Comparison of ENCODE assay signal across 24 cellular contexts in genomic region chr2:219023045-219023605, GRCh38. TPM values are rescaled to one million over a fixed set of nuclear protein-coding genes. Genes with fewer than 3 reads are reported as not detected.
A peak's percentile ranks its signal among the peaks of the same experiment; 100 is the strongest.
DNase-seq lines count a peak whose midpoint lies in the region; ATAC-seq and TF ChIP-seq lines count a peak whose summit lies in the region.
"Had no signal": no experiment of that assay in that cellular context is flagged by ENCODE, and none has a peak within 500 bp of the region (broad histone marks: within the 10 kb centered on the region; RNA-seq: fewer than 3 reads in every experiment).

No MANE protein-coding gene starts in this region.

- ATAC-seq in T-helper 17 cell (no peak), GM21528 (IDR thresholded peaks at IDR 0.05; ENCODE audit: low FRiP score, unreplicated experiment) (no peak)
- ATAC-seq: HCT116 had no signal

- no peak overlapping the region for H2AFZ ChIP-seq in neuronal stem cell (ENCODE audit: low read length)
- H2AFZ ChIP-seq: GM23248 had no signal

- no peak overlapping the region for H2BK12ac ChIP-seq in neuronal stem cell (ENCODE audit: low read length)

- H3K27me3 ChIP-seq in neuronal stem cell (ENCODE audit: control insufficient read depth in 3 of 3, insufficient read depth in 3 of 3, low read depth in 1 of 3, low read length in 3 of 3) (peaks cover 0 to 77% (median 2%) of the 10 kb centered on the region in 3 experiments), spleen (replicated peaks in 1 of 7) (peaks cover 0 to 41% (median 0%) of the 10 kb centered on the region in 7 donors)

- H2BK120ac ChIP-seq in neuronal stem cell (ENCODE audit: low read depth, low read length) = peak overlapping the region; percentile 19

- H3K79me1 ChIP-seq in neuronal stem cell (ENCODE audit: low read depth, low read length) = no peaks in the 10 kb centered on the region

- H3K36me3 ChIP-seq in neuronal stem cell (replicated peaks in 1 of 2; ENCODE audit: control insufficient read depth in 2 of 2, insufficient read depth in 2 of 2, low read length in 2 of 2) (no peaks in the 10 kb centered on the region), spleen (no peaks in the 10 kb centered on the region)

- no peak overlapping the region for H2BK5ac ChIP-seq in neuronal stem cell (ENCODE audit: low read length)

- H3K4me1 ChIP-seq in neuronal stem cell (ENCODE audit: control insufficient read depth in 2 of 2, insufficient read depth in 1 of 2, low read depth in 1 of 2, low read length in 2 of 2) (peaks cover 4 to 13% of the 10 kb centered on the region in 2 donors), spleen (no peaks in the 10 kb centered on the region)

- no peak overlapping the region for H2BK15ac ChIP-seq in neuronal stem cell (ENCODE audit: low read length)

- H3K36me3 Mint-ChIP-seq in T-helper 17 cell (ENCODE audit: low read depth) (no peaks in the 10 kb centered on the region), endothelial cell (ENCODE audit: low read depth, unreplicated experiment) (no peaks in the 10 kb centered on the region)
- H3K36me3 Mint-ChIP-seq: CD4-positive, alpha-beta memory T cell had no signal

- H3K4me1 Mint-ChIP-seq in T-helper 17 cell = no peaks in the 10 kb centered on the region
- no peaks in the 10 kb centered on the region for H3K4me1 Mint-ChIP-seq in endothelial cell (ENCODE audit: unreplicated experiment)
- H3K4me1 Mint-ChIP-seq: CD4-positive, alpha-beta memory T cell had no signal

- DNase-seq in T-helper 17 cell (no peak), endothelial cell (ENCODE audit: low spot score) (no peak), neuronal stem cell (ENCODE audit: low spot score) (no peak), spleen (peak; percentile 36), AML-193 (lab: John Stamatoyannopoulos, UW) (no peak), cardiac septum (ENCODE audit: low spot score) (no peak), AG20443 (ENCODE audit: low spot score) (no peak)
- DNase-seq: C1 segment of cervical spinal cord; Calu3; CD4-positive, alpha-beta memory T cell; COR-L47; DMS53; DMS79 treated with DMSO at 0.1 percent for 48 hours; GF-D8; GM23248; H9 had no signal

- H3K27ac Mint-ChIP-seq in T-helper 17 cell (no peak overlapping the region), endothelial cell (ENCODE audit: unreplicated experiment) (peak overlapping the region; percentile 7)

- peak overlapping the region; percentile 19 for H3K4me3 Mint-ChIP-seq in T-helper 17 cell
- H3K4me3 Mint-ChIP-seq in endothelial cell (ENCODE audit: unreplicated experiment) = no peak overlapping the region
- H3K4me3 Mint-ChIP-seq: CD4-positive, alpha-beta memory T cell; H9 had no signal

- peak overlapping the region; percentile 54 for H2AK5ac ChIP-seq in neuronal stem cell (ENCODE audit: low read depth, low read length)

- H3K27ac ChIP-seq in neuronal stem cell (replicated peaks; ENCODE audit: low read length) = no peak overlapping the region
- H3K27ac ChIP-seq in spleen = no peak overlapping the region
- H3K27ac ChIP-seq: 22Rv1, GM23248 had no signal

- peak overlapping the region; percentile 65 for H3K9ac ChIP-seq in neuronal stem cell (ENCODE audit: low read depth, low read length, poor library complexity)
- H3K9ac ChIP-seq: GM23248 had no signal

- no peak overlapping the region for H3K4ac ChIP-seq in neuronal stem cell (ENCODE audit: low read length)

- intact Hi-C loops in spleen (cut with DNase I; ENCODE audit: low total_unique reads) = no loop called here
- intact Hi-C loops in cardiac septum (cut with DNase I) = no loop called here

- H3K4me2 ChIP-seq in neuronal stem cell (ENCODE audit: insufficient read depth, low read length, poor library complexity, severe bottlenecking) = no peak overlapping the region

- no peak for TF ChIP-seq CTCF in endothelial cell (IDR thresholded peaks at IDR 0.05; ENCODE audit: unreplicated experiment)
- no peak for TF ChIP-seq CTCF in spleen (IDR thresholded peaks at IDR 0.05 in 8 of 11, conservative IDR thresholded peaks at IDR 0.05 in 3 of 11)

- WGBS in neuronal stem cell (ENCODE audit: extremely low coverage in 2 of 2, insufficient read length in 2 of 2, insufficient replicate concordance in 1 of 2), 2 donors = no CpG with 5 or more reads among the region's 12 CpGs
- 78 to 84% (median 79%) methylated on average over 10 to 12 of the region's 12 CpGs for WGBS in spleen, 5 donors

- no peak for TF ChIP-seq POLR2A in spleen (IDR thresholded peaks at IDR 0.05)

- H4K91ac ChIP-seq in neuronal stem cell (ENCODE audit: low read depth, low read length, poor library complexity) = no peak overlapping the region

- H3K4me3 ChIP-seq in neuronal stem cell (ENCODE audit: low read length in 2 of 2) (no peak overlapping the region), spleen (no peak overlapping the region)
- H3K4me3 ChIP-seq: GM23248 had no signal

- no peaks in the 10 kb centered on the region for H3K9me3 Mint-ChIP-seq in endothelial cell (ENCODE audit: unreplicated experiment)
- H3K9me3 Mint-ChIP-seq: CD4-positive, alpha-beta memory T cell; H9 had no signal

- no peak overlapping the region for H3K23ac ChIP-seq in neuronal stem cell (ENCODE audit: low read depth, low read length, poor library complexity)

- H4K8ac ChIP-seq in neuronal stem cell (ENCODE audit: low read depth, low read length) = no peak overlapping the region

- H3K27me3 Mint-ChIP-seq in T-helper 17 cell (peaks cover 30% of the 10 kb centered on the region), endothelial cell (ENCODE audit: unreplicated experiment) (peaks cover 10% of the 10 kb centered on the region)

- H3K14ac ChIP-seq in neuronal stem cell (ENCODE audit: low read length) = peak overlapping the region; percentile 47

- peak overlapping the region; percentile 67 for H3K18ac ChIP-seq in neuronal stem cell (ENCODE audit: low read length)

- H3K9me3 ChIP-seq in T-helper 17 cell (ENCODE audit: control insufficient read depth, low read length, poor library complexity, severe bottlenecking) (no peaks in the 10 kb centered on the region), neuronal stem cell (replicated peaks in 1 of 2; ENCODE audit: control insufficient read depth in 2 of 2, insufficient read depth in 1 of 2, low read depth in 1 of 2, low read length in 2 of 2) (no peaks in the 10 kb centered on the region), spleen (no peaks in the 10 kb centered on the region)

RNA-seq across cellular contexts. Expression of gene CFAP65, which starts 18.2 kb away (rescaled TPM):
- total RNA-seq in T-helper 17 cell = not detected
- 0.59 TPM for total RNA-seq in endothelial cell (ENCODE audit: unreplicated experiment)
- polyA plus RNA-seq in neuronal stem cell (2013, experiment 1 of 2) = 0.26 TPM
- polyA plus RNA-seq in neuronal stem cell (2013, experiment 2 of 2) = 0.26 TPM
- total RNA-seq in spleen = under 1 TPM in 1 of 7 donors, not detected in 6; 0.28 TPM
- not detected for polyA plus RNA-seq in spleen
- total RNA-seq in cardiac septum = not detected
- total RNA-seq: CD4-positive, alpha-beta memory T cell; G401; GM23248 had no signal
- polyA plus RNA-seq: AG04450; BJ; CD4-positive, alpha-beta memory T cell had no signal

RNA-seq across cellular contexts. Expression of gene CRYBA2, which starts 29.9 kb away (rescaled TPM):
- total RNA-seq in T-helper 17 cell = not detected
- total RNA-seq in endothelial cell (ENCODE audit: unreplicated experiment) = not detected
- polyA plus RNA-seq in neuronal stem cell (2013, experiment 1 of 2) = not detected
- not detected for polyA plus RNA-seq in neuronal stem cell (2013, experiment 2 of 2)
- total RNA-seq in spleen = not detected
- not detected for polyA plus RNA-seq in spleen
- not detected for total RNA-seq in cardiac septum
- total RNA-seq: Calu3; CD4-positive, alpha-beta memory T cell; G401; GM23248; H4; H9 had no signal
- polyA plus RNA-seq: CD4-positive, alpha-beta memory T cell; GM23248 had no signal

RNA-seq across cellular contexts. Expression of gene IHH, which starts 37.6 kb away (rescaled TPM):
- total RNA-seq in T-helper 17 cell = not detected
- not detected for total RNA-seq in endothelial cell (ENCODE audit: unreplicated experiment)
- polyA plus RNA-seq in neuronal stem cell (2013, experiment 1 of 2) = not detected
- polyA plus RNA-seq in neuronal stem cell (2013, experiment 2 of 2) = not detected
- not detected for total RNA-seq in spleen
- polyA plus RNA-seq in spleen = under 1 TPM in 2 of 3 donors, not detected in 1; 0.06 to 0.13 TPM
- total RNA-seq in cardiac septum = not detected
- total RNA-seq: Daoy, G401, GM23248, H4, H9 had no signal
- polyA plus RNA-seq: AG04450; CD4-positive, alpha-beta memory T cell; GM23248 had no signal

RNA-seq across cellular contexts. Expression of gene FEV, which starts 38.1 kb away (rescaled TPM):
- total RNA-seq in T-helper 17 cell = not detected
- 0.56 TPM for total RNA-seq in endothelial cell (ENCODE audit: unreplicated experiment)
- polyA plus RNA-seq in neuronal stem cell (2013, experiment 1 of 2) = not detected
- not detected for polyA plus RNA-seq in neuronal stem cell (2013, experiment 2 of 2)
- not detected for total RNA-seq in spleen
- not detected for polyA plus RNA-seq in spleen
- not detected for total RNA-seq in cardiac septum
- total RNA-seq: Calu3; CD4-positive, alpha-beta memory T cell; G401; GM23248; H4; H9 had no signal
- polyA plus RNA-seq: AG04450; BJ; CD4-positive, alpha-beta memory T cell; GM23248 had no signal
